Comparison of ENCODE assay signal across 20 cellular contexts in the genomic region with DNA sequence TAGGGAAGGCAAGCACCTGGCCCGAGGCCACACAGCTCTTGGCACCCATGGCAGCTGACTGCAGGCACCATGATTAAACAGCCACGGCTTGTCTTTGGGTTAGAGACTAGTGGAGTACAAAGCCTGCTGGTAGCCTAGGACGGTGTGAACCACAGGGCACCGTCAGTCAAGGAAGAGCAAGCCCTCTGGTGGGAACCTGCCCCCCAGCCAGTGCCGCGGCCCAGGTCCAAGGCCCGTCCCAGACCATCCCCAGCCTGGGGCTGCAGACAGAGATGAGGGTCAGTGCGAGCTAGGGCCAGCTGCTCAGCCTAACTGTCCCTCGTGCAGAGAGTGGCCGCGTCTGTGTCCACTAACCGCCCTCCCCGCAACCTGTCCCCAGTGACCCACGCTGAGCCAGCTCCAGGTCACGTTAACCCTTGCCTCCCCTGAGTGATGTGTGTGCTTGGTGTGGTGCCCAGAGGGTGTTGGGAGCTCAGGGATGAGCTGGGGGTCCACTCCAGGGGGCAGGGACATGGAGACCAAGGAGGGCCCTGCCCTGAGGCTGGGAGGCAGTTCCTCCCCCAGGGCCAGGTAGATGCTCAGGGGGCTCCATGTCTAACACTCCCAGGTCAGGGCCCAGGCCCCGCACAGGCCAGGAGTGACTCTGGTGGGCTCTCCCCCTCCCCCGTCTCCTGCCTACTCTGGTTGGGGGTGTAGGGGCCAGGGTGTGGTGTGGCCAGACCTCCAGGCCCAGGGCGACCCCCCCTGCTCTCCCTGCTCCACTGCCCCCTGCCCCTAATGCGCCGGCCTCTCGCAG. TPM values are rescaled to one million over a fixed set of nuclear protein-coding genes. Genes with fewer than 3 reads are reported as not detected.
DNase-seq lines count a peak whose midpoint lies in the region; ATAC-seq and TF ChIP-seq lines count a peak whose summit lies in the region.
"Had no signal": no experiment of that assay in that cellular context is flagged by ENCODE, and none has a peak within 500 bp of the region (broad histone marks: within the 10 kb centered on the region; RNA-seq: fewer than 3 reads in every experiment).

No MANE protein-coding gene starts in this region.

- H3K9me3 Mint-ChIP-seq in WTC11 (no peaks in the 10 kb centered on the region), osteocyte (ENCODE audit: unreplicated experiment) (no peaks in the 10 kb centered on the region)

- in situ Hi-C loops in GM13976 (cut with MboI; ENCODE audit: low sequenced_read_pairs, unreplicated experiment): no loop called here

- CTCF ChIA-PET in HEK293 (lab: Yijun Ruan, JAX) (interaction anchor here (0.6 to 1.6 kb wide), 4 partner anchors 8 to 280 kb away, joined by 3 to 6 read pairs (median 3); no protein-coding TSS in a partner anchor), WTC11 (lab: Charles Lee) (interaction anchor here (1.0 to 2.7 kb wide), 4 partner anchors 8 to 241 kb away, joined by 3 to 31 read pairs (median 4); no protein-coding TSS in a partner anchor)

- peaks cover 0 to 99% of the 10 kb centered on the region in 2 experiments; a peak in 1 of 3 replicates for H3K36me3 ChIP-seq in HEK293 (ENCODE audit: control insufficient read depth in 2 of 2, insufficient read depth in 1 of 2, low read length in 2 of 2)
- peaks cover 18% of the 10 kb centered on the region for H3K36me3 ChIP-seq in iPS-20b (ENCODE audit: insufficient read depth, low read depth, low read length)

- peak overlapping the region; percentile 36 for H3K4me3 Mint-ChIP-seq in WTC11
- H3K4me3 Mint-ChIP-seq in osteocyte (ENCODE audit: unreplicated experiment): no peak overlapping the region

- no peak for DNase-seq in WTC11 (ENCODE audit: low spot score)
- DNase-seq in sciatic nerve (ENCODE audit: low spot score): no peak
- DNase-seq in SW480 (ENCODE audit: low spot score): no peak
- no peak for DNase-seq in osteocyte (ENCODE audit: extremely low spot score, unreplicated experiment)
- no peak for DNase-seq in GM13976 (ENCODE audit: low spot score)
- no peak for DNase-seq in mesenteric fat pad (ENCODE audit: low spot score)
- DNase-seq: EL, NCI-H1092 treated with DMSO at 0.1 percent for 48 hours, NCI-H1694, NCI-H446, NCI-H748 treated with DMSO at 0.1 percent for 48 hours, PC-3, SK-N-SH had no signal

- no peaks in the 10 kb centered on the region for H3K27me3 ChIP-seq in iPS-20b (ENCODE audit: insufficient read depth, low read length)

- intact Hi-C loops in sciatic nerve (cut with DNase I): no loop called here

- H3K9me3 ChIP-seq in HEK293 (ENCODE audit: control insufficient read depth, insufficient read depth, low read depth, low read length) (no peaks in the 10 kb centered on the region), iPS-20b (ENCODE audit: insufficient read depth, low read depth, low read length) (no peaks in the 10 kb centered on the region)
- H3K9me3 ChIP-seq: BLaER1, SK-N-SH had no signal

- H3K9ac ChIP-seq in iPS-20b (ENCODE audit: low read depth, low read length): peak overlapping the region; percentile 37; the same call in 1 of the 2 replicates
- H3K9ac ChIP-seq: BLaER1, KMS-11, SK-N-SH had no signal

- H3K4me1 ChIP-seq in HEK293 (ENCODE audit: control insufficient read depth, insufficient read depth, low read length): no peaks in the 10 kb centered on the region
- no peaks in the 10 kb centered on the region for H3K4me1 ChIP-seq in iPS-20b (ENCODE audit: insufficient read depth, low read length)

- no peak overlapping the region for H3K27ac ChIP-seq in HEK293 (ENCODE audit: extremely low read depth, low read depth, low read length)
- no peak overlapping the region for H3K27ac ChIP-seq in iPS-20b (ENCODE audit: low read length)
- H3K27ac ChIP-seq: BLaER1, KMS-11 had no signal

- TF ChIP-seq CTCF in HEK293 (tag by site-specific recombination; IDR thresholded peaks at IDR 0.05): no peak
- TF ChIP-seq CTCF in WTC11 (IDR thresholded peaks at IDR 0.05): no peak
- TF ChIP-seq CTCF in osteocyte (IDR thresholded peaks at IDR 0.05): no peak
- TF ChIP-seq CTCF in GM13976 (IDR thresholded peaks at IDR 0.05; ENCODE audit: borderline replicate concordance, control extremely low read depth, extremely low read depth, insufficient read depth, missing control alignments): no peak

- ATAC-seq in WTC11 (no peak), sciatic nerve (peak; percentile 3)
- ATAC-seq: HCT116, PC-3 had no signal

- POLR2A ChIA-PET in HEK293 (lab: Yijun Ruan, JAX) (no interaction called here), WTC11 (lab: Charles Lee) (interaction anchor here (0.9 to 1.1 kb wide), 2 partner anchors 11 to 37 kb away, joined by 3 to 4 read pairs; no protein-coding TSS in a partner anchor)

- peaks cover 10% of the 10 kb centered on the region; the same call in 1 of the 2 replicates for H3K4me1 Mint-ChIP-seq in WTC11
- peaks cover 20% of the 10 kb centered on the region for H3K4me1 Mint-ChIP-seq in osteocyte (ENCODE audit: unreplicated experiment)

- H3K27me3 Mint-ChIP-seq in WTC11 (ENCODE audit: low read depth): no peaks in the 10 kb centered on the region
- H3K27me3 Mint-ChIP-seq in osteocyte (ENCODE audit: unreplicated experiment): no peaks in the 10 kb centered on the region

- no peak overlapping the region for H3K4me3 ChIP-seq in HEK293 (ENCODE audit: low read depth, low read length)
- H3K4me3 ChIP-seq in iPS-20b (ENCODE audit: low read length): peak overlapping the region; percentile 53; the same call in 1 of the 2 replicates
- H3K4me3 ChIP-seq: BLaER1 had no signal

- H3K27ac Mint-ChIP-seq in WTC11: no peak overlapping the region
- H3K27ac Mint-ChIP-seq in osteocyte (ENCODE audit: unreplicated experiment): no peak overlapping the region

- peaks cover 10% of the 10 kb centered on the region for H3K36me3 Mint-ChIP-seq in WTC11
- peaks cover 6% of the 10 kb centered on the region for H3K36me3 Mint-ChIP-seq in osteocyte (ENCODE audit: unreplicated experiment)

TF ChIP-seq in HEK293, 187 proteins besides CTCF, POLR2A, EP300 and RAD21:
- 0 out of 2 replicates have a peak, but pooled peaks have one; percentile 12 for TF ChIP-seq ZNF837 (tag by site-specific recombination; IDR thresholded peaks at IDR 0.05)
- TF ChIP-seq, protein P1, sequence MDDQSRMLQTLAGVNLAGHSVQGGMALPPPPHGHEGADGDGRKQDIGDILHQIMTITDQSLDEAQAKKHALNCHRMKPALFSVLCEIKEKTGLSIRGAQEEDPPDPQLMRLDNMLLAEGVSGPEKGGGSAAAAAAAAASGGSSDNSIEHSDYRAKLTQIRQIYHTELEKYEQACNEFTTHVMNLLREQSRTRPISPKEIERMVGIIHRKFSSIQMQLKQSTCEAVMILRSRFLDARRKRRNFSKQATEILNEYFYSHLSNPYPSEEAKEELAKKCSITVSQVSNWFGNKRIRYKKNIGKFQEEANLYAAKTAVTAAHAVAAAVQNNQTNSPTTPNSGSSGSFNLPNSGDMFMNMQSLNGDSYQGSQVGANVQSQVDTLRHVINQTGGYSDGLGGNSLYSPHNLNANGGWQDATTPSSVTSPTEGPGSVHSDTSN (CRISPR knock-in tag; IDR thresholded peaks at IDR 0.05): no peak
- no peak for TF ChIP-seq ZNF792 (tag by site-specific recombination; IDR thresholded peaks at IDR 0.05)
- no peak for TF ChIP-seq OSR2 (tag by site-specific recombination; IDR thresholded peaks at IDR 0.05)
- peak; percentile 56 for TF ChIP-seq GLIS2 (tag by site-specific recombination; IDR thresholded peaks at IDR 0.05)

TF ChIP-seq in WTC11, 78 proteins besides CTCF, POLR2A, EP300 and RAD21 (continues in another document):
- no peak for TF ChIP-seq NFATC4 (CRISPR knock-in tag; IDR thresholded peaks at IDR 0.05)
- no peak for TF ChIP-seq ELF4 (CRISPR knock-in tag; IDR thresholded peaks at IDR 0.05; ENCODE audit: low read depth)
- TF ChIP-seq, protein P2, sequence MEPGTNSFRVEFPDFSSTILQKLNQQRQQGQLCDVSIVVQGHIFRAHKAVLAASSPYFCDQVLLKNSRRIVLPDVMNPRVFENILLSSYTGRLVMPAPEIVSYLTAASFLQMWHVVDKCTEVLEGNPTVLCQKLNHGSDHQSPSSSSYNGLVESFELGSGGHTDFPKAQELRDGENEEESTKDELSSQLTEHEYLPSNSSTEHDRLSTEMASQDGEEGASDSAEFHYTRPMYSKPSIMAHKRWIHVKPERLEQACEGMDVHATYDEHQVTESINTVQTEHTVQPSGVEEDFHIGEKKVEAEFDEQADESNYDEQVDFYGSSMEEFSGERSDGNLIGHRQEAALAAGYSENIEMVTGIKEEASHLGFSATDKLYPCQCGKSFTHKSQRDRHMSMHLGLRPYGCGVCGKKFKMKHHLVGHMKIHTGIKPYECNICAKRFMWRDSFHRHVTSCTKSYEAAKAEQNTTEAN (CRISPR knock-in tag; IDR thresholded peaks at IDR 0.05): no peak
- TF ChIP-seq SOX15 (CRISPR knock-in tag; IDR thresholded peaks at IDR 0.05): no peak
- TF ChIP-seq, protein P3, sequence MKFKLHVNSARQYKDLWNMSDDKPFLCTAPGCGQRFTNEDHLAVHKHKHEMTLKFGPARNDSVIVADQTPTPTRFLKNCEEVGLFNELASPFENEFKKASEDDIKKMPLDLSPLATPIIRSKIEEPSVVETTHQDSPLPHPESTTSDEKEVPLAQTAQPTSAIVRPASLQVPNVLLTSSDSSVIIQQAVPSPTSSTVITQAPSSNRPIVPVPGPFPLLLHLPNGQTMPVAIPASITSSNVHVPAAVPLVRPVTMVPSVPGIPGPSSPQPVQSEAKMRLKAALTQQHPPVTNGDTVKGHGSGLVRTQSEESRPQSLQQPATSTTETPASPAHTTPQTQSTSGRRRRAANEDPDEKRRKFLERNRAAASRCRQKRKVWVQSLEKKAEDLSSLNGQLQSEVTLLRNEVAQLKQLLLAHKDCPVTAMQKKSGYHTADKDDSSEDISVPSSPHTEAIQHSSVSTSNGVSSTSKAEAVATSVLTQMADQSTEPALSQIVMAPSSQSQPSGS (CRISPR knock-in tag; IDR thresholded peaks at IDR 0.05; ENCODE audit: borderline replicate concordance, low read depth): no peak
- no peak for TF ChIP-seq ETV6 (CRISPR knock-in tag; IDR thresholded peaks at IDR 0.05)
- TF ChIP-seq SMAD3 (CRISPR knock-in tag; IDR thresholded peaks at IDR 0.05; ENCODE audit: borderline replicate concordance): no peak
- TF ChIP-seq, protein P4, sequence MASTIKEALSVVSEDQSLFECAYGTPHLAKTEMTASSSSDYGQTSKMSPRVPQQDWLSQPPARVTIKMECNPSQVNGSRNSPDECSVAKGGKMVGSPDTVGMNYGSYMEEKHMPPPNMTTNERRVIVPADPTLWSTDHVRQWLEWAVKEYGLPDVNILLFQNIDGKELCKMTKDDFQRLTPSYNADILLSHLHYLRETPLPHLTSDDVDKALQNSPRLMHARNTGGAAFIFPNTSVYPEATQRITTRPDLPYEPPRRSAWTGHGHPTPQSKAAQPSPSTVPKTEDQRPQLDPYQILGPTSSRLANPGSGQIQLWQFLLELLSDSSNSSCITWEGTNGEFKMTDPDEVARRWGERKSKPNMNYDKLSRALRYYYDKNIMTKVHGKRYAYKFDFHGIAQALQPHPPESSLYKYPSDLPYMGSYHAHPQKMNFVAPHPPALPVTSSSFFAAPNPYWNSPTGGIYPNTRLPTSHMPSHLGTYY (CRISPR knock-in tag; IDR thresholded peaks at IDR 0.05): no peak
- no peak for TF ChIP-seq NR2C2 (CRISPR knock-in tag; IDR thresholded peaks at IDR 0.05)

RNA-seq across cellular contexts. Expression of a gene that starts 20.1 kb away (rescaled TPM):
- total RNA-seq in WTC11 (2021): 0.13 to 0.25 TPM (median 0.23 TPM) in 3 replicates
- not detected for total RNA-seq in sciatic nerve
- not detected in 2 replicates for total RNA-seq in osteocyte
- total RNA-seq in mesenteric fat pad: not detected
- total RNA-seq: HT1080, MCF 10A, PC-3 had no signal

RNA-seq across cellular contexts. Expression of a gene that starts 40.4 kb away (rescaled TPM):
- 10.2 to 11.1 TPM (median 10.3 TPM) in 3 replicates for total RNA-seq in WTC11 (2021)
- 9.2 TPM for total RNA-seq in sciatic nerve
- total RNA-seq in osteocyte: 0.73 and 1.3 TPM in 2 replicates
- 3.7 TPM for total RNA-seq in mesenteric fat pad
- total RNA-seq: MCF 10A had no signal
